8 cellular contexts compared by ENCODE assay signal in genomic region chr10:784759-785538, GRCh38.
DNase-seq lines count a peak whose midpoint lies in the region; ATAC-seq and TF ChIP-seq lines count a peak whose summit lies in the region.

No MANE protein-coding gene starts in this region.

- no peaks in the 10 kb centered on the region for H3K9me3 ChIP-seq in left lung

- peaks cover 0 to 70% of the 10 kb centered on the region in 2 donors for H3K27me3 ChIP-seq in left lung

- no peaks in the 10 kb centered on the region for H3K36me3 ChIP-seq in left lung

- ATAC-seq in SK-N-SH treated with all-trans-retinoic acid at 6 μM for 48 hours (peak; percentile 79), left lung (peak; percentile 74), GM21528 (IDR thresholded peaks at IDR 0.05; ENCODE audit: low FRiP score, unreplicated experiment) (no peak), GM19455 (IDR thresholded peaks at IDR 0.05; ENCODE audit: unreplicated experiment) (no peak)

- peak overlapping the region; percentile 18 to 22 for H3K4me3 ChIP-seq in left lung

- H3K27ac ChIP-seq in caudate nucleus (ENCODE audit: low read depth, low read length) (no peak overlapping the region), left lung (no peak overlapping the region)

- peaks cover 0 to 8% of the 10 kb centered on the region in 2 donors for H3K4me1 ChIP-seq in left lung

- no peak for TF ChIP-seq CTCF in left lung (IDR thresholded peaks at IDR 0.05)

- DNase-seq in activated CD4-positive, alpha-beta T cell treated with anti-CD3 and anti-CD28 coated beads for 24 hours (ENCODE audit: low read depth in 2 of 2): peak; percentile 42 to 66
- no peak for DNase-seq in activated CD4-positive, alpha-beta T cell treated with anti-CD3 and anti-CD28 coated beads for 1 hour
- DNase-seq in caudate nucleus (lab: John Stamatoyannopoulos, UW): peak in 48 of 61 donors; percentile 17 to 91 (median 52)
- DNase-seq in left lung: peak in 1 of 2 donors; percentile 87
- DNase-seq in stimulated activated CD4-positive, alpha-beta T cell treated with anti-CD3 and anti-CD28 coated beads, Interleukin-1b, Interleukin-23, amount 100 ng/mL, for 48 hours: peak; percentile 80

- intact Hi-C loops in left lung (cut with DNase I): loop anchor here in 1 of 2 donors (10.0 kb wide), 1 partner anchor 270 kb away; no protein-coding TSS in a partner anchor

TF ChIP-seq in SK-N-SH treated with all-trans-retinoic acid at 6 μM for 48 hours, 23 proteins besides CTCF, POLR2A, EP300 and RAD21:
- no peak for TF ChIP-seq CREB5 (CRISPR knock-in tag; IDR thresholded peaks at IDR 0.05; ENCODE audit: low read depth)
- TF ChIP-seq OSR1 (CRISPR knock-in tag; IDR thresholded peaks at IDR 0.05): no peak
- no peak for TF ChIP-seq ARNTL (CRISPR knock-in tag; IDR thresholded peaks at IDR 0.05; ENCODE audit: borderline replicate concordance, low read depth)
- no peak for TF ChIP-seq BACH2 (CRISPR knock-in tag; IDR thresholded peaks at IDR 0.05; ENCODE audit: borderline replicate concordance)
- no peak for TF ChIP-seq SNAI2 (CRISPR knock-in tag; IDR thresholded peaks at IDR 0.05)
- TF ChIP-seq ZC3H10 (CRISPR knock-in tag; IDR thresholded peaks at IDR 0.05): no peak
- no peak for TF ChIP-seq ZNF70 (CRISPR knock-in tag; IDR thresholded peaks at IDR 0.05)
- TF ChIP-seq TSHZ2 (CRISPR knock-in tag; IDR thresholded peaks at IDR 0.05): no peak

Comparison
In these comparisons a context has a peak if more than half of its experiments do, and no peak if none do; other contexts are left out.
1. ATAC-seq: peak in SK-N-SH treated with all-trans-retinoic acid at 6 μM for 48 hours (single experiment) and left lung (single experiment); none in GM21528 (single experiment) and GM19455 (single experiment).